23 cellular contexts compared by ENCODE assay signal in genomic region chr6:89670935-89671565, GRCh38. TPM values are rescaled to one million over a fixed set of nuclear protein-coding genes. Genes with fewer than 3 reads are reported as not detected.
DNase-seq lines count a peak whose midpoint lies in the region; ATAC-seq and TF ChIP-seq lines count a peak whose summit lies in the region.
"Had no signal": no experiment of that assay in that cellular context is flagged by ENCODE, and none has a peak within 500 bp of the region (broad histone marks: within the 10 kb centered on the region; RNA-seq: fewer than 3 reads in every experiment).

No MANE protein-coding gene starts in this region.

- H3K9me1 ChIP-seq in IMR-90 (ENCODE audit: insufficient read depth, low read length), result peaks cover 2% of the 10 kb centered on the region; the same call in 1 of the 2 replicates

- H3K23ac ChIP-seq in IMR-90 (ENCODE audit: low read depth, low read length), result no peak overlapping the region

- H2BK5ac ChIP-seq in IMR-90 (ENCODE audit: low read depth, low read length, poor library complexity, severe bottlenecking), result no peak overlapping the region

- no peak overlapping the region for H2AFZ ChIP-seq in GM23338
- no peak overlapping the region for H2AFZ ChIP-seq in IMR-90 (replicated peaks; ENCODE audit: low read length, poor library complexity)

- no peak overlapping the region for H3K14ac ChIP-seq in IMR-90 (replicated peaks; ENCODE audit: low read depth, low read length)

- H3K4me3 ChIP-seq in GM23338 (no peak overlapping the region), IMR-90 (ENCODE audit: insufficient read depth, low read depth, low read length) (no peak overlapping the region), heart left ventricle (no peak overlapping the region), right cardiac atrium (ENCODE audit: low read length) (no peak overlapping the region)
- H3K4me3 ChIP-seq: BLaER1, MG63, SJSA1 had no signal

- H3K9me3 Mint-ChIP-seq in GM23338, result no peaks in the 10 kb centered on the region
- H3K9me3 Mint-ChIP-seq: CD4-positive, CD25-positive, alpha-beta regulatory T cell had no signal

- H3K4me2 ChIP-seq in GM23338 (no peak overlapping the region), IMR-90 (ENCODE audit: low read depth, low read length) (no peak overlapping the region)
- H3K4me2 ChIP-seq: BLaER1 had no signal

- H3K27me3 Mint-ChIP-seq in GM23338 (ENCODE audit: insufficient read depth, low read depth, poor library complexity), result peaks cover 7% of the 10 kb centered on the region
- H3K27me3 Mint-ChIP-seq: CD4-positive, CD25-positive, alpha-beta regulatory T cell had no signal

- H4K5ac ChIP-seq in IMR-90 (ENCODE audit: low read depth, low read length), result no peak overlapping the region

- POLR2A ChIA-PET in IMR-90 (lab: Charles Lee; ENCODE audit: unreplicated experiment), result no interaction called here

- peaks cover 19% of the 10 kb centered on the region for H3K79me2 ChIP-seq in GM23338 (replicated peaks; ENCODE audit: insufficient read depth)

- no peaks in the 10 kb centered on the region for H3K79me1 ChIP-seq in IMR-90 (ENCODE audit: low read depth in 1 of 2, low read length in 2 of 2)

- H3K4ac ChIP-seq in IMR-90 (ENCODE audit: low read depth, low read length), result no peak overlapping the region

- H3K27ac ChIP-seq in GM23338 (ENCODE audit: low read depth) (peak overlapping the region; percentile 90), IMR-90 (ENCODE audit: insufficient read depth, low read length) (no peak overlapping the region), heart left ventricle (peak overlapping the region in 9 of 12 donors; percentile 12 to 62 (median 44)), right cardiac atrium (ENCODE audit: low read length) (peak overlapping the region; percentile 30)
- H3K27ac ChIP-seq: BLaER1, HL-60, SJSA1 had no signal

- H2AK9ac ChIP-seq in IMR-90 (replicated peaks; ENCODE audit: low read depth, low read length, poor library complexity), result no peak overlapping the region

- BruUV-seq in IMR-90 (replicated peaks; lab: Mats Ljungman, UMichigan), result no TSS peak

- TF ChIP-seq RAD21 in IMR-90 (IDR thresholded peaks at IDR 0.05; ENCODE audit: low read length), result no peak

- H3K4me1 Mint-ChIP-seq in GM23338, result peaks cover 34% of the 10 kb centered on the region

- no peak overlapping the region for H3K9ac ChIP-seq in IMR-90 (ENCODE audit: low read depth, low read length)
- H3K9ac ChIP-seq: BLaER1 had no signal

- WGBS in IMR-90 (ENCODE audit: extremely low coverage in 2 of 2, insufficient read length in 1 of 2), 2 experiments, result 100% methylated on average over 1 of the region's 7 CpGs; no CpG with 5 or more reads in 1 of the 2 experiments
- 69 to 75% (median 72%) methylated on average over 7 of the region's 7 CpGs for WGBS in heart left ventricle, 4 donors
- 78% methylated on average over 7 of the region's 7 CpGs for WGBS in right cardiac atrium

- intact Hi-C loops in IMR-90 (cut with micrococcal nuclease), result no loop called here
- intact Hi-C loops in heart left ventricle (cut with DNase I), result no loop called here
- intact Hi-C loops in right cardiac atrium (cut with DNase I), result no loop called here

- DNase-seq in GM23338 (ENCODE audit: low spot score) (no peak), IMR-90 (no peak), heart left ventricle (no peak), right cardiac atrium (no peak), SKM-1 treated with dmso at 0.1 percent for 144 hours (lab: John Stamatoyannopoulos, UW; ENCODE audit: unreplicated experiment) (no peak)
- DNase-seq in stimulated activated naive CD4-positive, alpha-beta T cell treated with Interleukin-2 at 50 U/mL for 16 hours (lab: John Stamatoyannopoulos, UW), result no peak
- DNase-seq: CD4-positive, CD25-positive, alpha-beta regulatory T cell; DMS153; DND-41; GOT3; KBM-7; MG63; NCI-H2029; NCI-H446; NCI-H524 treated with DMSO at 0.1 percent for 48 hours; NCI-H82; NK-92 treated with Interleukin-12 subunit alpha and Interleukin-12 subunit beta, amount 100 ng/mL, for 24 hours; PC-3 had no signal

- no peak overlapping the region for H2BK15ac ChIP-seq in IMR-90 (ENCODE audit: low read depth, low read length)

- H3K36me3 ChIP-seq in GM23338 (ENCODE audit: insufficient read depth), result peaks cover 74% of the 10 kb centered on the region
- H3K36me3 ChIP-seq in IMR-90 (ENCODE audit: control insufficient read depth, insufficient read depth, low read length), result peaks cover 28% of the 10 kb centered on the region
- peaks cover 0 to 97% (median 77%) of the 10 kb centered on the region in 9 donors for H3K36me3 ChIP-seq in heart left ventricle

- CTCF ChIA-PET in IMR-90 (lab: Yijun Ruan, JAX), result no interaction called here

- no peak overlapping the region for H2BK120ac ChIP-seq in IMR-90 (ENCODE audit: low read depth, low read length)

- no peak overlapping the region for H4K91ac ChIP-seq in IMR-90 (ENCODE audit: insufficient read depth, low read depth, low read length)

- ATAC-seq in GM23338 (no peak), IMR-90 (ENCODE audit: low read depth) (no peak), heart left ventricle (peak; percentile 70 to 85 (median 74)), right cardiac atrium (peak in 1 of 2 donors; percentile 15), GM19328 (IDR thresholded peaks at IDR 0.05; ENCODE audit: unreplicated experiment) (no peak), GM18861 (IDR thresholded peaks at IDR 0.05; ENCODE audit: unreplicated experiment) (no peak)
- ATAC-seq: PC-3 had no signal

- H3K56ac ChIP-seq in IMR-90 (ENCODE audit: extremely low read depth, insufficient read depth, low read length), result no peak overlapping the region

- H3K9me2 ChIP-seq in GM23338 (ENCODE audit: insufficient read depth), result no peaks in the 10 kb centered on the region

- H3K4me1 ChIP-seq in GM23338 (ENCODE audit: insufficient read depth), result peaks cover 25% of the 10 kb centered on the region
- H3K4me1 ChIP-seq in IMR-90 (ENCODE audit: control insufficient read depth, insufficient read depth, low read length), result 0 out of 2 replicates have a peak, but pooled peaks cover 2% of the 10 kb centered on the region
- H3K4me1 ChIP-seq in heart left ventricle, result peaks cover 0 to 38% (median 10%) of the 10 kb centered on the region in 12 donors
- H3K4me1 ChIP-seq in right cardiac atrium (ENCODE audit: control insufficient read depth, insufficient read depth, low read length), result peaks cover 2% of the 10 kb centered on the region
- H3K4me1 ChIP-seq: BLaER1, SJSA1 had no signal

- H3F3A ChIP-seq in GM23338 (replicated peaks; ENCODE audit: low read depth), result peaks cover 26% of the 10 kb centered on the region

- TF ChIP-seq CTCF in GM23338 (conservative IDR thresholded peaks at IDR 0.05; ENCODE audit: low read depth in 2 of 2) (no peak), IMR-90 (conservative IDR thresholded peaks at IDR 0.05; ENCODE audit: low read depth, low read length) (no peak), heart left ventricle (IDR thresholded peaks at IDR 0.05) (no peak)

- H4K20me1 ChIP-seq in GM23338 (replicated peaks; ENCODE audit: insufficient read depth) (no peaks in the 10 kb centered on the region), IMR-90 (ENCODE audit: insufficient read depth, low read length) (no peaks in the 10 kb centered on the region)
- H4K20me1 ChIP-seq: BLaER1 had no signal

- peaks cover 91% of the 10 kb centered on the region for H3K36me3 Mint-ChIP-seq in GM23338 (ENCODE audit: low read depth)

- dilution Hi-C loops in IMR-90 (cut with HindIII; ENCODE audit: low sequenced_read_pairs, unreplicated experiment), result no loop called here

- in situ Hi-C loops in IMR-90 (cut with MboI; ENCODE audit: low sequenced_read_pairs), result no loop called here

- peak overlapping the region; percentile 94 for H3K27ac Mint-ChIP-seq in GM23338
- H3K27ac Mint-ChIP-seq: CD4-positive, CD25-positive, alpha-beta regulatory T cell had no signal

- no peak overlapping the region for H4K8ac ChIP-seq in IMR-90 (ENCODE audit: low read depth in 2 of 2, low read length in 2 of 2)

- H2AK5ac ChIP-seq in IMR-90 (ENCODE audit: low read depth, low read length), result no peak overlapping the region

- TF ChIP-seq POLR2A in IMR-90 (IDR thresholded peaks at IDR 0.05; ENCODE audit: low read depth, low read length), result no peak
- TF ChIP-seq POLR2A in heart left ventricle (IDR thresholded peaks at IDR 0.05), result no peak

- no peak overlapping the region for H2BK20ac ChIP-seq in IMR-90 (ENCODE audit: low read depth, low read length)

- H3K4me3 Mint-ChIP-seq in GM23338, result no peak overlapping the region
- H3K4me3 Mint-ChIP-seq: CD4-positive, CD25-positive, alpha-beta regulatory T cell had no signal

- no peaks in the 10 kb centered on the region for H3K27me3 ChIP-seq in GM23338 (ENCODE audit: insufficient read depth)
- H3K27me3 ChIP-seq in IMR-90 (ENCODE audit: control insufficient read depth, insufficient read depth, low read length), result no peaks in the 10 kb centered on the region
- no peaks in the 10 kb centered on the region for H3K27me3 ChIP-seq in heart left ventricle
- H3K27me3 ChIP-seq in right cardiac atrium (ENCODE audit: control insufficient read depth, insufficient read depth), result no peaks in the 10 kb centered on the region
- H3K27me3 ChIP-seq: BLaER1, MG63, SJSA1 had no signal

- no peak overlapping the region for H3K18ac ChIP-seq in IMR-90 (ENCODE audit: low read depth, low read length)

- H3K9me3 ChIP-seq in IMR-90 (ENCODE audit: control insufficient read depth, insufficient read depth, low read length) (no peaks in the 10 kb centered on the region), heart left ventricle (no peaks in the 10 kb centered on the region), right cardiac atrium (ENCODE audit: control insufficient read depth, low read length) (no peaks in the 10 kb centered on the region)
- H3K9me3 ChIP-seq: BLaER1, MG63, SJSA1 had no signal

TF ChIP-seq in GM23338, 12 proteins besides CTCF, POLR2A, EP300 and RAD21 (continues in another document):
- TF ChIP-seq EZH2phosphoT487 (IDR thresholded peaks at IDR 0.05; ENCODE audit: unreplicated experiment) (no peak), EZH2 (IDR thresholded peaks at IDR 0.05; ENCODE audit: low read depth, unreplicated experiment) (no peak), ZNF114 (CRISPR knock-in tag; IDR thresholded peaks at IDR 0.05) (no peak), JUNB (IDR thresholded peaks at IDR 0.05; ENCODE audit: unreplicated experiment) (no peak)

TF ChIP-seq in IMR-90, 13 proteins besides CTCF, POLR2A, EP300 and RAD21:
- TF ChIP-seq FOS (IDR thresholded peaks at IDR 0.05; ENCODE audit: low read depth, low read length) (no peak), CEBPB (IDR thresholded peaks at IDR 0.05; ENCODE audit: low read depth, low read length) (peak; percentile 31; the same call in 1 of the 2 replicates)

RNA-seq across cellular contexts. Expression of gene LYRM2, which starts 32.5 kb away (rescaled TPM):
- total RNA-seq in GM23338 (2014; rRNA removed; shearing (Covaris generic)), result 13.0 and 20.3 TPM in 2 replicates
- polyA plus RNA-seq in GM23338 (2016; fragmentation: Nextera tagmentation; extraction: Ambion mirVana) (48.9 and 67.3 TPM in 2 replicates), IMR-90 (2012; rRNA removed) (14.0 and 14.8 TPM in 2 replicates), heart left ventricle (10 to 100 TPM; 16.9 to 35.7 TPM), right cardiac atrium (25.9 TPM)
- total RNA-seq in IMR-90 (2012; rRNA removed) (22.8 and 24.0 TPM in 2 replicates), heart left ventricle (10 to 100 TPM; 15.2 to 50.0 (median 44.3) TPM), right cardiac atrium (10 to 100 TPM; 38.0 to 48.7 (median 41.7) TPM)
- 1.7 and 2.3 TPM in 2 replicates for polyA plus RNA-seq in IMR-90 (2012; cell fraction: cytosol; rRNA removed)
- 0.40 and 3.2 TPM in 2 replicates for polyA plus RNA-seq in IMR-90 (2012; cell fraction: nucleus; rRNA removed; ENCODE audit: low replicate concordance)

Comparison
In these comparisons a context has a peak if more than half of its experiments do, and no peak if none do; other contexts are left out.
1. ATAC-seq: peak in heart left ventricle (4 of 4); none in GM23338 (single experiment), IMR-90 (single experiment), GM19328 (single experiment) and GM18861 (single experiment).